19 cellular contexts compared by ENCODE assay signal in the genomic region with DNA sequence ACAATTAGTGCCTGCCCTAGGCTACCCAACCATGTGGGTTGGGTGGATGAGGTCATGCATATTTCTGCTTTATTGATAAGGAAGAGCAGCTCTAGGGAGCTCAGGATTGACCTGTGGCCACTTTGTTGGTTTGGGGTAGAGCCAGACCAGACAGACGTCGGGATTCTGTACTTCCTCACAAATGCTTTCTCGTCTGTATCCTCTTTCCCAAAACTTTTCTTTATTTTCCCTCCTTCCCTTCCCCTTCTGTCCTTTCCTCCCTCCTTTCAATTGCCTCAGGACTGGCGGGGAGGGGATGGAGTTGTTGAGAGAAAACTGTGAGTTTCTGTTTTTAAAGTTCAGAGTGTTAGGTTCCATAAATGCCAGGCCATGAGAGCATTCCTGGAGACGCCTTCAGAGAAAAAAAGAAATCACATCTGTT.
DNase-seq lines count a peak whose midpoint lies in the region; ATAC-seq and TF ChIP-seq lines count a peak whose summit lies in the region.
"Had no signal": no experiment of that assay in that cellular context is flagged by ENCODE, and none has a peak within 500 bp of the region (broad histone marks: within the 10 kb centered on the region; RNA-seq: fewer than 3 reads in every experiment).

No MANE protein-coding gene starts in this region.

- POLR2A ChIA-PET in RWPE1 (lab: Yijun Ruan, JAX; ENCODE audit: low non-redundant PET): no interaction called here

- H3K4me3 Mint-ChIP-seq in mesothelial cell of epicardium (no peak overlapping the region), neural progenitor cell (no peak overlapping the region)
- H3K4me3 Mint-ChIP-seq: central memory CD8-positive, alpha-beta T cell; memory B cell had no signal

- intact Hi-C loops in lower lobe of right lung (cut with DNase I): no loop called here

- H3K4me1 ChIP-seq in neural progenitor cell (no peaks in the 10 kb centered on the region), lower lobe of right lung (peaks cover 12% of the 10 kb centered on the region)

- H3K27ac ChIP-seq in RWPE1 (peak overlapping the region; percentile 62; the same call in 1 of the 2 replicates), neural progenitor cell (no peak overlapping the region), lower lobe of right lung (no peak overlapping the region)

- H3K4me2 ChIP-seq in neural progenitor cell: no peak overlapping the region

- TF ChIP-seq CTCF in RWPE1 (conservative IDR thresholded peaks at IDR 0.05; ENCODE audit: low read depth): no peak
- no peak for TF ChIP-seq CTCF in mesothelial cell of epicardium (IDR thresholded peaks at IDR 0.05; ENCODE audit: unreplicated experiment)
- TF ChIP-seq CTCF in neural progenitor cell (IDR thresholded peaks at IDR 0.05): no peak
- TF ChIP-seq CTCF in lower lobe of right lung (IDR thresholded peaks at IDR 0.05): no peak

- H3K9me3 ChIP-seq in neural progenitor cell (ENCODE audit: low read depth): no peaks in the 10 kb centered on the region
- H3K9me3 ChIP-seq in lower lobe of right lung: no peaks in the 10 kb centered on the region
- H3K9me3 ChIP-seq: transverse colon had no signal

- H3K27me3 ChIP-seq in neural progenitor cell (no peaks in the 10 kb centered on the region), lower lobe of right lung (ENCODE audit: low read depth) (no peaks in the 10 kb centered on the region)
- H3K27me3 ChIP-seq: transverse colon had no signal

- H3F3A ChIP-seq in neural progenitor cell (ENCODE audit: low read depth): no peaks in the 10 kb centered on the region

- H3K27ac Mint-ChIP-seq in mesothelial cell of epicardium: peak overlapping the region; percentile 68
- H3K27ac Mint-ChIP-seq in neural progenitor cell: no peak overlapping the region
- H3K27ac Mint-ChIP-seq: memory B cell had no signal

- DNase-seq in AG20443 (ENCODE audit: low spot score) (peak; percentile 60), RWPE1 (ENCODE audit: low spot score) (no peak), dedifferentiated amniotic fluid mesenchymal stem cell (ENCODE audit: extremely low spot score) (peak; percentile 43), mesothelial cell of epicardium (ENCODE audit: low spot score in 2 of 2, unreplicated experiment in 2 of 2) (no peak), NCI-H2029 treated with DMSO at 0.1 percent for 48 hours (lab: John Stamatoyannopoulos, UW) (no peak), neural progenitor cell (ENCODE audit: low spot score) (no peak), lower lobe of right lung (no peak)
- no peak for DNase-seq in stimulated activated CD4-positive, alpha-beta T cell treated with anti-CD3 and anti-CD28 coated beads, Interleukin-4, amount 100 ng/mL, for 1 hour
- DNase-seq: activated CD4-positive, alpha-beta T cell treated with anti-CD3 and anti-CD28 coated beads, Interleukin-2, amount 50 U/mL, for 48 hours; activated effector memory CD4-positive, alpha-beta T cell treated with Interleukin-2 at 50 U/mL for 16 hours; AML-193; DMS 273 treated with DMSO at 0.1 percent for 48 hours; NCI-H2029; NCI-H774; nucleus accumbens; stimulated activated CD4-positive, alpha-beta T cell treated with anti-CD3 and anti-CD28 coated beads, Interleukin-12 subunit alpha, Interleukin-12 subunit beta, amount 100 ng/mL, for 4 hours; transverse colon had no signal

- no peak for ATAC-seq in lower lobe of right lung

- H3K36me3 ChIP-seq in neural progenitor cell: no peaks in the 10 kb centered on the region
- peaks cover 28% of the 10 kb centered on the region for H3K36me3 ChIP-seq in lower lobe of right lung

- H3K36me3 Mint-ChIP-seq in mesothelial cell of epicardium (peaks cover 20% of the 10 kb centered on the region), neural progenitor cell (peaks cover 44% of the 10 kb centered on the region)

- H3K9me3 Mint-ChIP-seq in mesothelial cell of epicardium: no peaks in the 10 kb centered on the region
- no peaks in the 10 kb centered on the region for H3K9me3 Mint-ChIP-seq in neural progenitor cell
- H3K9me3 Mint-ChIP-seq: central memory CD8-positive, alpha-beta T cell; memory B cell had no signal

- no peak overlapping the region for H2AFZ ChIP-seq in neural progenitor cell (replicated peaks)

- peaks cover 15% of the 10 kb centered on the region for H3K79me2 ChIP-seq in neural progenitor cell (ENCODE audit: low read depth)

- CTCF ChIA-PET in RWPE1 (lab: Yijun Ruan, JAX): interaction anchor here (0.7 kb wide), 1 partner anchor 64 kb away, joined by 4 read pairs; no protein-coding TSS in a partner anchor

- no peaks in the 10 kb centered on the region for H4K20me1 ChIP-seq in neural progenitor cell (ENCODE audit: low read depth)

- H3K4me3 ChIP-seq in neural progenitor cell (no peak overlapping the region), lower lobe of right lung (no peak overlapping the region)
- H3K4me3 ChIP-seq: transverse colon had no signal

- H3K27me3 Mint-ChIP-seq in mesothelial cell of epicardium (ENCODE audit: low read depth) (no peaks in the 10 kb centered on the region), neural progenitor cell (ENCODE audit: insufficient read depth, low read depth) (no peaks in the 10 kb centered on the region)
- H3K27me3 Mint-ChIP-seq: central memory CD8-positive, alpha-beta T cell; memory B cell had no signal

- H3K4me1 Mint-ChIP-seq in mesothelial cell of epicardium (peaks cover 21% of the 10 kb centered on the region), neural progenitor cell (peaks cover 2% of the 10 kb centered on the region)
- H3K4me1 Mint-ChIP-seq: memory B cell had no signal

- H3K9ac ChIP-seq in neural progenitor cell: no peak overlapping the region

Comparison
In these comparisons a context has a peak if more than half of its experiments do, and no peak if none do; other contexts are left out.
1. DNase-seq: peak in AG20443 (single experiment) and dedifferentiated amniotic fluid mesenchymal stem cell (single experiment); none in RWPE1 (single experiment), mesothelial cell of epicardium (0 of 2), NCI-H2029 treated with DMSO at 0.1 percent for 48 hours (single experiment), neural progenitor cell (single experiment), lower lobe of right lung (single experiment) and stimulated activated CD4-positive, alpha-beta T cell treated with anti-CD3 and anti-CD28 coated beads, Interleukin-4, amount 100 ng/mL, for 1 hour (single experiment).